Comparison of ENCODE assay signal across 12 cellular contexts in the genomic region with DNA sequence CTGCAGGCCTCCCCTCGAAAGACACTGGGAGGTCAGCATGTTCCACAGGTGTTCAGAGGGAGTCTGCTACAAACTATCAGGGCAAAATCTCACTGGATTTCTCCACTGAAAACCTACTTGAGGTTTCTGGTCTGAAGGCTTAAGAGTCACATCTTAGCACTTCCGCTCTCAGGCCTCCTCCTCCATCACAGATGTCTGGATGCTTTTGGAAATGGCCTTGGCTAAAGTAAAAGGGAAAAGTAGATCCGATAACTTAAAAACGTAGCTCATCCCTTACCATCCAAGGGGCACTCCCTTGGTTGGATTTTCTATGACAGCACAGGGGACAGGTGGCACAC. TPM values are rescaled to one million over a fixed set of nuclear protein-coding genes. Genes with fewer than 3 reads are reported as not detected.
A peak's percentile ranks its signal among the peaks of the same experiment; 100 is the strongest.
DNase-seq lines count a peak whose midpoint lies in the region; ATAC-seq and TF ChIP-seq lines count a peak whose summit lies in the region.
"Had no signal": no experiment of that assay in that cellular context is flagged by ENCODE, and none has a peak within 500 bp of the region (broad histone marks: within the 10 kb centered on the region; RNA-seq: fewer than 3 reads in every experiment).

No MANE protein-coding gene starts in this region.

- H4K20me1 ChIP-seq in MM.1S (ENCODE audit: insufficient read depth, low read length), result no peaks in the 10 kb centered on the region

- ATAC-seq in gastrocnemius medialis, result no peak

- H3K36me3 Mint-ChIP-seq in T-helper 2 cell treated with Interferon-gamma antibody and Interleukin-4, amounts not matched to agents 5 μg/mL and 100 μg/mL, for 36 hours (ENCODE audit: low read depth), result peaks cover 51% of the 10 kb centered on the region
- peaks cover 72% of the 10 kb centered on the region for H3K36me3 Mint-ChIP-seq in endodermal cell (ENCODE audit: low read depth)

- H3K4me1 ChIP-seq in MM.1S (ENCODE audit: low read length) (peaks cover 36% of the 10 kb centered on the region), endodermal cell (ENCODE audit: control insufficient read depth, insufficient read depth, low read length) (no peaks in the 10 kb centered on the region), sigmoid colon (peaks cover 0 to 12% (median 9%) of the 10 kb centered on the region in 4 donors), gastrocnemius medialis (peaks cover 5 to 8% of the 10 kb centered on the region in 2 donors)

- H3K4me2 ChIP-seq in MM.1S (ENCODE audit: low read depth, low read length), result peak overlapping the region; percentile 74; the same call in 1 of the 2 replicates

- H3K79me2 ChIP-seq in MM.1S (ENCODE audit: low read length), result peaks cover 9% of the 10 kb centered on the region; the same call in 1 of the 2 replicates

- H3K9ac ChIP-seq in MM.1S (ENCODE audit: low read length) (peak overlapping the region; percentile 10; the same call in 1 of the 2 replicates), endodermal cell (ENCODE audit: extremely low read depth, low read length, poor library complexity, severe bottlenecking) (no peak overlapping the region)

- no peaks in the 10 kb centered on the region for H3K9me3 Mint-ChIP-seq in T-helper 2 cell treated with Interferon-gamma antibody and Interleukin-4, amounts not matched to agents 5 μg/mL and 100 μg/mL, for 36 hours
- H3K9me3 Mint-ChIP-seq in endodermal cell, result no peaks in the 10 kb centered on the region
- H3K9me3 Mint-ChIP-seq: activated B cell treated with CpG ODN at 0.5 μM for 24 hours had no signal

- no peak for TF ChIP-seq EP300 in sigmoid colon (IDR thresholded peaks at IDR 0.05)

- intact Hi-C loops in sigmoid colon (cut with DNase I) (no loop called here), gastrocnemius medialis (cut with DNase I; ENCODE audit: low total_unique reads) (no loop called here)

- H3K9me3 ChIP-seq in MM.1S (replicated peaks; ENCODE audit: insufficient read depth, low read length), result no peaks in the 10 kb centered on the region
- no peaks in the 10 kb centered on the region for H3K9me3 ChIP-seq in endodermal cell (ENCODE audit: control insufficient read depth, low read length)
- no peaks in the 10 kb centered on the region for H3K9me3 ChIP-seq in sigmoid colon
- no peaks in the 10 kb centered on the region for H3K9me3 ChIP-seq in gastrocnemius medialis

- H3K27ac ChIP-seq in MM.1S (ENCODE audit: low read length) (peak overlapping the region; percentile 73; the same call in 1 of the 2 replicates), endodermal cell (ENCODE audit: low read depth, low read length) (no peak overlapping the region), sigmoid colon (peak overlapping the region in 3 of 4 donors; percentile 55 to 66 (median 61)), gastrocnemius medialis (peak overlapping the region in 1 of 4 donors; percentile 24)

- in situ Hi-C loops in gastrocnemius medialis (cut with MboI; ENCODE audit: low sequenced_read_pairs in 4 of 4), result no loop called here

- no peaks in the 10 kb centered on the region for H3K27me3 Mint-ChIP-seq in T-helper 2 cell treated with Interferon-gamma antibody and Interleukin-4, amounts not matched to agents 5 μg/mL and 100 μg/mL, for 36 hours (ENCODE audit: low read depth)
- H3K27me3 Mint-ChIP-seq in endodermal cell (ENCODE audit: insufficient read depth), result no peaks in the 10 kb centered on the region
- H3K27me3 Mint-ChIP-seq: activated B cell treated with CpG ODN at 0.5 μM for 24 hours had no signal

- H3K4me3 Mint-ChIP-seq in T-helper 2 cell treated with Interferon-gamma antibody and Interleukin-4, amounts not matched to agents 5 μg/mL and 100 μg/mL, for 36 hours, result no peak overlapping the region
- H3K4me3 Mint-ChIP-seq in endodermal cell, result no peak overlapping the region
- H3K4me3 Mint-ChIP-seq: activated B cell treated with CpG ODN at 0.5 μM for 24 hours had no signal

- H3K27me3 ChIP-seq in MM.1S (replicated peaks; ENCODE audit: insufficient read depth, low read length), result no peaks in the 10 kb centered on the region
- no peaks in the 10 kb centered on the region for H3K27me3 ChIP-seq in endodermal cell (ENCODE audit: control insufficient read depth, insufficient read depth, low read length, poor library complexity, severe bottlenecking)
- no peaks in the 10 kb centered on the region for H3K27me3 ChIP-seq in sigmoid colon
- H3K27me3 ChIP-seq in gastrocnemius medialis, result no peaks in the 10 kb centered on the region

- no peaks in the 10 kb centered on the region for H3K36me3 ChIP-seq in MM.1S (replicated peaks; ENCODE audit: insufficient read depth, low read length)
- H3K36me3 ChIP-seq in endodermal cell (ENCODE audit: control insufficient read depth, insufficient read depth, low read length), result peaks cover 76% of the 10 kb centered on the region
- peaks cover 18 to 91% (median 28%) of the 10 kb centered on the region in 4 donors for H3K36me3 ChIP-seq in sigmoid colon
- H3K36me3 ChIP-seq in gastrocnemius medialis, result peaks cover 0 to 42% of the 10 kb centered on the region in 2 donors

- peaks cover 22% of the 10 kb centered on the region for H3F3A ChIP-seq in MM.1S (ENCODE audit: insufficient read depth, low read length)

- peaks cover 11% of the 10 kb centered on the region for H3K4me1 Mint-ChIP-seq in T-helper 2 cell treated with Interferon-gamma antibody and Interleukin-4, amounts not matched to agents 5 μg/mL and 100 μg/mL, for 36 hours (ENCODE audit: low read depth)
- no peaks in the 10 kb centered on the region for H3K4me1 Mint-ChIP-seq in endodermal cell
- H3K4me1 Mint-ChIP-seq: activated B cell treated with CpG ODN at 0.5 μM for 24 hours had no signal

- H3K27ac Mint-ChIP-seq in T-helper 2 cell treated with Interferon-gamma antibody and Interleukin-4, amounts not matched to agents 5 μg/mL and 100 μg/mL, for 36 hours, result peak overlapping the region; percentile 7
- peak overlapping the region; percentile 20 for H3K27ac Mint-ChIP-seq in endodermal cell

- H3K4me3 ChIP-seq in MM.1S (ENCODE audit: low read length), result no peak overlapping the region
- H3K4me3 ChIP-seq in endodermal cell (ENCODE audit: low read length), result no peak overlapping the region
- H3K4me3 ChIP-seq in sigmoid colon, result no peak overlapping the region
- H3K4me3 ChIP-seq in gastrocnemius medialis, result no peak overlapping the region

- no peak for TF ChIP-seq POLR2A in sigmoid colon (IDR thresholded peaks at IDR 0.05)
- TF ChIP-seq POLR2A in gastrocnemius medialis (IDR thresholded peaks at IDR 0.05), result no peak

- no peak overlapping the region for H2AFZ ChIP-seq in MM.1S (ENCODE audit: low read length)

- no peak for DNase-seq in T-helper 2 cell treated with Interferon-gamma antibody and Interleukin-4, amounts not matched to agents 5 μg/mL and 100 μg/mL, for 36 hours (ENCODE audit: low spot score)
- no peak for DNase-seq in T-helper 2 cell
- DNase-seq in MM.1S, result no peak
- no peak for DNase-seq in endodermal cell
- DNase-seq in sigmoid colon, result no peak
- no peak for DNase-seq in gastrocnemius medialis
- DNase-seq in NCI-H748 treated with DMSO at 0.1 percent for 48 hours (lab: John Stamatoyannopoulos, UW), result no peak
- no peak for DNase-seq in iPS-NIHi7 (ENCODE audit: extremely low spot score)
- DNase-seq: activated B cell treated with CpG ODN at 0.5 μM for 24 hours; activated gamma-delta T cell treated with Interleukin-2 at 50 U/mL for 16 hours; NCI-H187; stimulated activated CD4-positive, alpha-beta T cell treated with anti-CD3 and anti-CD28 coated beads, Interleukin-15, amount 100 ng/mL, for 24 hours had no signal

- 96 to 97% methylated on average over 3 to 4 of the region's 4 CpGs for WGBS in endodermal cell (ENCODE audit: insufficient coverage in 1 of 2, insufficient read length in 1 of 2), 2 experiments
- 71 to 87% methylated on average over 4 of the region's 4 CpGs for WGBS in sigmoid colon, 2 donors

- H3K9me2 ChIP-seq in MM.1S (replicated peaks; ENCODE audit: insufficient read depth, low read length), result no peaks in the 10 kb centered on the region

- no peak for TF ChIP-seq CTCF in MM.1S (IDR thresholded peaks at IDR 0.05; ENCODE audit: low read length)
- no peak for TF ChIP-seq CTCF in endodermal cell (conservative IDR thresholded peaks at IDR 0.05)
- TF ChIP-seq CTCF in sigmoid colon (IDR thresholded peaks at IDR 0.05), result no peak
- TF ChIP-seq CTCF in gastrocnemius medialis (IDR thresholded peaks at IDR 0.05 in 4 of 5, conservative IDR thresholded peaks at IDR 0.05 in 1 of 5), result no peak

RNA-seq across cellular contexts. Expression of a gene that starts 14.4 kb away (rescaled TPM):
- total RNA-seq in endodermal cell (10 to 100 TPM; 32.8 to 42.3 TPM), sigmoid colon (under 1 TPM in 3 of 4 donors, not detected in 1; 0.16 to 0.54 (median 0.36) TPM), gastrocnemius medialis (1 to 10 TPM in 2 of 4 donors, under 1 TPM in 1, not detected in 1; 0.33 to 1.6 (median 1.6) TPM)
- polyA plus RNA-seq in endodermal cell (2013, experiment 1 of 2), result 31.2 TPM
- 30.9 TPM for polyA plus RNA-seq in endodermal cell (2013, experiment 2 of 2)
- 1 to 10 TPM; 1.8 to 9.6 (median 5.3) TPM for polyA plus RNA-seq in sigmoid colon

Comparison
In these comparisons a context has a peak if more than half of its experiments do, and no peak if none do; other contexts are left out.
1. RNA of a gene that starts 14.4 kb away (total RNA-seq): 32.8 to 42.3 TPM in endodermal cell; 0.33 to 1.6 TPM in gastrocnemius medialis and 0.16 to 0.54 TPM in sigmoid colon; every median in the first group is over 10 times any median in the second.